22 cellular contexts compared by ENCODE assay signal in the genomic region with DNA sequence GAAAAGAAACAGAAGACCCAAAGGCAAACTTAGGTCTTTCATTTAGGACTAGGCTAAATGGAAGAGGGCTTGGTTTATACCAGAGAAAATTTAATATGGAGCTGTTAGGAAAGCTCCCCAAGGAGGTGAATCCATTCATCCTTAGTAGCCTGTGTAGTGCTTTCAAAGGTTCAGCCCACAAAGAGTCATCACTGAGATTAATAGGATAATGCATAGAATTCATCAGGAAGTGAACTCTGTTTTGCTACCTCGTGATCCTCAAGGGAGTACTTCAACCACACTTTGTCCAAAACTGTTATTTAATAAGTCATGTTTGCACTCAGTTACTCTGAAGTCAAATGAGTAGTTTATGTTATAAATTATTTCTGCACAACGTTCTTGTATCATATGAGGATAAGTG. TPM values are rescaled to one million over a fixed set of nuclear protein-coding genes. Genes with fewer than 3 reads are reported as not detected.
A peak's percentile ranks its signal among the peaks of the same experiment; 100 is the strongest.
DNase-seq lines count a peak whose midpoint lies in the region; ATAC-seq and TF ChIP-seq lines count a peak whose summit lies in the region.
"Had no signal": no experiment of that assay in that cellular context is flagged by ENCODE, and none has a peak within 500 bp of the region (broad histone marks: within the 10 kb centered on the region; RNA-seq: fewer than 3 reads in every experiment).

No MANE protein-coding gene starts in this region.

- H3K9me2 ChIP-seq in PC-3 (replicated peaks; ENCODE audit: low read length): no peaks in the 10 kb centered on the region

- H3K4me1 Mint-ChIP-seq in MCF 10A (ENCODE audit: insufficient read depth, unreplicated experiment): no peaks in the 10 kb centered on the region

- no peak overlapping the region for H3K4me3 Mint-ChIP-seq in MCF 10A (ENCODE audit: unreplicated experiment)
- H3K4me3 Mint-ChIP-seq: activated CD8-positive, alpha-beta T cell treated with anti-CD3 and anti-CD28 coated beads for 36 hours; activated naive CD8-positive, alpha-beta T cell treated with anti-CD3 and anti-CD28 coated beads, Interleukin-2, amount 50 U/mL, for 24 hours; activated T-helper 1 cell treated with anti-CD3 and anti-CD28 coated beads, Interleukin-12 subunit alpha, Interleukin-12 subunit beta, Interleukin-2, Interleukin-4 antibody, amounts not matched to agents 30 ng/mL and 10 ng/mL and 1 ng/mL, durations not matched to agents 14 hours and 24 hours and 36 hours; CD4-positive, alpha-beta T cell; effector memory CD8-positive, alpha-beta T cell had no signal

- H3K36me3 ChIP-seq in breast epithelium: no peaks in the 10 kb centered on the region
- H3K36me3 ChIP-seq in RWPE2 (ENCODE audit: low read depth): no peaks in the 10 kb centered on the region
- H3K36me3 ChIP-seq in fibroblast of lung (ENCODE audit: control insufficient read depth, insufficient read depth, low read length): no peaks in the 10 kb centered on the region
- no peaks in the 10 kb centered on the region for H3K36me3 ChIP-seq in PC-3 (ENCODE audit: low read depth, low read length)
- H3K36me3 ChIP-seq: Peyer's patch had no signal

- H3K27ac Mint-ChIP-seq in MCF 10A (ENCODE audit: low read depth, unreplicated experiment): no peak overlapping the region
- H3K27ac Mint-ChIP-seq: activated CD8-positive, alpha-beta T cell treated with anti-CD3 and anti-CD28 coated beads for 36 hours; activated naive CD8-positive, alpha-beta T cell treated with anti-CD3 and anti-CD28 coated beads, Interleukin-2, amount 50 U/mL, for 24 hours; activated T-helper 1 cell treated with anti-CD3 and anti-CD28 coated beads, Interleukin-12 subunit alpha, Interleukin-12 subunit beta, Interleukin-2, Interleukin-4 antibody, amounts not matched to agents 30 ng/mL and 10 ng/mL and 1 ng/mL, durations not matched to agents 14 hours and 24 hours and 36 hours; CD4-positive, alpha-beta T cell; effector memory CD8-positive, alpha-beta T cell had no signal

- no peaks in the 10 kb centered on the region for H3K36me3 Mint-ChIP-seq in MCF 10A (ENCODE audit: insufficient read depth, unreplicated experiment)

- TF ChIP-seq CTCF in MCF 10A (IDR thresholded peaks at IDR 0.05; ENCODE audit: unreplicated experiment): no peak
- TF ChIP-seq CTCF in breast epithelium (IDR thresholded peaks at IDR 0.05): no peak
- TF ChIP-seq CTCF in RWPE2 (IDR thresholded peaks at IDR 0.05; ENCODE audit: poor library complexity, severe bottlenecking): no peak
- no peak for TF ChIP-seq CTCF in fibroblast of lung (conservative IDR thresholded peaks at IDR 0.05 in 1 of 2, IDR thresholded peaks at IDR 0.05 in 1 of 2; ENCODE audit: low read depth in 1 of 2, low read length in 2 of 2)
- no peak for TF ChIP-seq CTCF in PC-3 (conservative IDR thresholded peaks at IDR 0.05; ENCODE audit: low read depth, low read length)

- no peaks in the 10 kb centered on the region for H3K27me3 Mint-ChIP-seq in MCF 10A (ENCODE audit: insufficient read depth, unreplicated experiment)
- H3K27me3 Mint-ChIP-seq: activated CD8-positive, alpha-beta T cell treated with anti-CD3 and anti-CD28 coated beads for 36 hours; activated naive CD8-positive, alpha-beta T cell treated with anti-CD3 and anti-CD28 coated beads, Interleukin-2, amount 50 U/mL, for 24 hours; CD4-positive, alpha-beta T cell had no signal

- H3K4me3 ChIP-seq in breast epithelium: no peak overlapping the region
- no peak overlapping the region for H3K4me3 ChIP-seq in RWPE2 (ENCODE audit: severe bottlenecking)
- H3K4me3 ChIP-seq in fibroblast of lung (replicated peaks in 1 of 4; ENCODE audit: control extremely low read depth in 1 of 4, insufficient read depth in 1 of 4, low read depth in 3 of 4, low read length in 4 of 4): no peak overlapping the region
- H3K4me3 ChIP-seq in PC-3 (ENCODE audit: low read length): no peak overlapping the region
- H3K4me3 ChIP-seq: mucosa of descending colon, Peyer's patch had no signal

- no peak overlapping the region for H2AFZ ChIP-seq in fibroblast of lung (ENCODE audit: low read length)
- H2AFZ ChIP-seq in PC-3 (ENCODE audit: low read length): no peak overlapping the region

- H3K9ac ChIP-seq in fibroblast of lung (ENCODE audit: insufficient read depth, low read length): no peak overlapping the region
- no peak overlapping the region for H3K9ac ChIP-seq in PC-3 (ENCODE audit: low read length)

- no peak overlapping the region for H3K27ac ChIP-seq in breast epithelium
- H3K27ac ChIP-seq in RWPE2 (ENCODE audit: poor library complexity, severe bottlenecking): no peak overlapping the region
- H3K27ac ChIP-seq in fibroblast of lung (ENCODE audit: insufficient read depth, low read length): no peak overlapping the region
- no peak overlapping the region for H3K27ac ChIP-seq in PC-3 (ENCODE audit: low read length)
- H3K27ac ChIP-seq: Peyer's patch, VCaP had no signal

- intact Hi-C loops in MCF 10A (cut with micrococcal nuclease): no loop called here
- intact Hi-C loops in breast epithelium (cut with DNase I; ENCODE audit: low total_unique reads): no loop called here
- intact Hi-C loops in PC-3 (cut with micrococcal nuclease): no loop called here

- no TSS peak for BruUV-seq in MCF 10A (replicated peaks; lab: Mats Ljungman, UMichigan)
- no TSS peak for BruUV-seq in PC-3 (replicated peaks; lab: Mats Ljungman, UMichigan)

- H3K9me3 ChIP-seq in breast epithelium (no peaks in the 10 kb centered on the region), RWPE2 (ENCODE audit: severe bottlenecking) (no peaks in the 10 kb centered on the region), fibroblast of lung (ENCODE audit: control insufficient read depth, insufficient read depth, low read depth, low read length) (no peaks in the 10 kb centered on the region), PC-3 (ENCODE audit: low read length) (no peaks in the 10 kb centered on the region)
- H3K9me3 ChIP-seq: mucosa of descending colon, Peyer's patch had no signal

- ATAC-seq in RWPE2 (ENCODE audit: low read depth) (peak; percentile 66), PC-3 (no peak)
- ATAC-seq: activated CD8-positive, alpha-beta T cell treated with anti-CD3 and anti-CD28 coated beads for 36 hours; activated naive CD8-positive, alpha-beta T cell treated with anti-CD3 and anti-CD28 coated beads, Interleukin-2, amount 50 U/mL, for 24 hours; effector memory CD8-positive, alpha-beta T cell; left colon; mucosa of descending colon had no signal

- POLR2A ChIA-PET in MCF 10A (lab: Yijun Ruan, JAX) (interaction anchor here (0.8 to 3.3 kb wide), 9 partner anchors 8 to 291 kb away, joined by 3 to 15 read pairs (median 5); no protein-coding TSS in a partner anchor), PC-3 (lab: Charles Lee; ENCODE audit: unreplicated experiment) (no interaction called here)

- H4K20me1 ChIP-seq in fibroblast of lung (ENCODE audit: control insufficient read depth, extremely low read depth, insufficient read depth, low read length) (no peaks in the 10 kb centered on the region), PC-3 (ENCODE audit: low read length) (no peaks in the 10 kb centered on the region)

- H3F3A ChIP-seq in PC-3 (ENCODE audit: low read length, unreplicated experiment): no peaks in the 10 kb centered on the region

- CTCF ChIA-PET in MCF 10A (lab: Yijun Ruan, JAX) (interaction anchor here (0.7 to 1.4 kb wide), 2 partner anchors 10 to 256 kb away, joined by 3 to 4 read pairs; no protein-coding TSS in a partner anchor), PC-3 (lab: Charles Lee) (no interaction called here)

- H3K4me2 ChIP-seq in fibroblast of lung (ENCODE audit: extremely low read depth, insufficient read depth, low read length) (no peak overlapping the region), PC-3 (ENCODE audit: low read length) (no peak overlapping the region)

- TF ChIP-seq POLR2A in breast epithelium (IDR thresholded peaks at IDR 0.05): no peak

- H3K79me2 ChIP-seq in fibroblast of lung (ENCODE audit: control insufficient read depth, insufficient read depth, low read length) (no peaks in the 10 kb centered on the region), PC-3 (ENCODE audit: low read length) (no peaks in the 10 kb centered on the region)

- H3K9me3 Mint-ChIP-seq in MCF 10A (ENCODE audit: unreplicated experiment): no peaks in the 10 kb centered on the region

- DNase-seq in MCF 10A (ENCODE audit: unreplicated experiment): peak; percentile 62
- no peak for DNase-seq in breast epithelium (ENCODE audit: low spot score in 2 of 2)
- DNase-seq in RWPE2 (ENCODE audit: low spot score): no peak
- DNase-seq in fibroblast of lung (ENCODE audit: low read depth in 2 of 2): peak; percentile 53 to 58
- no peak for DNase-seq in NCI-H1694 (lab: John Stamatoyannopoulos, UW)
- no peak for DNase-seq in NK-92 treated with Interleukin-12 subunit alpha and Interleukin-12 subunit beta, amount 100 ng/mL, for 24 hours (lab: John Stamatoyannopoulos, UW)
- no peak for DNase-seq in PC-3
- no peak for DNase-seq in activated CD4-positive, alpha-beta T cell treated with anti-CD3 and anti-CD28 coated beads, Interleukin-2, amount 50 U/mL, for 1 hour
- DNase-seq: activated CD8-positive, alpha-beta T cell treated with anti-CD3 and anti-CD28 coated beads for 36 hours; activated naive CD8-positive, alpha-beta T cell treated with anti-CD3 and anti-CD28 coated beads, Interleukin-2, amount 50 U/mL, for 24 hours; CD4-positive, alpha-beta T cell; central memory CD4-positive, alpha-beta T cell; effector memory CD8-positive, alpha-beta T cell; left colon; mucosa of descending colon; NCI-H774; Peyer's patch; stimulated activated naive CD4-positive, alpha-beta T cell; trophoblast cell had no signal

- no peaks in the 10 kb centered on the region for H3K4me1 ChIP-seq in breast epithelium
- no peaks in the 10 kb centered on the region for H3K4me1 ChIP-seq in RWPE2 (ENCODE audit: insufficient read depth, poor library complexity, severe bottlenecking)
- H3K4me1 ChIP-seq in fibroblast of lung (ENCODE audit: control insufficient read depth, extremely low read depth, insufficient read depth, low read length): no peaks in the 10 kb centered on the region
- peaks cover 7% of the 10 kb centered on the region; the same call in 1 of the 2 replicates for H3K4me1 ChIP-seq in PC-3 (ENCODE audit: insufficient read depth, low read length)
- H3K4me1 ChIP-seq: Peyer's patch had no signal

- H3K27me3 ChIP-seq in breast epithelium (no peaks in the 10 kb centered on the region), RWPE2 (ENCODE audit: insufficient read depth, poor library complexity, severe bottlenecking) (no peaks in the 10 kb centered on the region), fibroblast of lung (ENCODE audit: control insufficient read depth, insufficient read depth, low read length) (no peaks in the 10 kb centered on the region), PC-3 (ENCODE audit: low read length) (no peaks in the 10 kb centered on the region)
- H3K27me3 ChIP-seq: Peyer's patch had no signal

RNA-seq across cellular contexts. Expression of gene MMP7, which starts 43.3 kb away (rescaled TPM):
- total RNA-seq in MCF 10A (2022) (not detected in 2 replicates), breast epithelium (1,000 to 10,000 TPM in 1 of 3 donors, 100 to 1,000 TPM in 1, 1 to 10 TPM in 1; 2.1 to 1,213 (median 247) TPM), fibroblast of lung (0.17 TPM in 1 of 2 replicates, not detected in the other), PC-3 (2014; rRNA removed) (0.18 TPM in 1 of 2 replicates, not detected in the other)
- polyA plus RNA-seq in fibroblast of lung: not detected in 2 replicates
- not detected in 2 replicates for polyA plus RNA-seq in fibroblast of lung (2012)
- polyA minus RNA-seq in fibroblast of lung (ENCODE audit: low replicate concordance): not detected in 2 replicates
- total RNA-seq: activated CD8-positive, alpha-beta T cell treated with anti-CD3 and anti-CD28 coated beads for 36 hours; activated T-helper 1 cell treated with anti-CD3 and anti-CD28 coated beads, Interleukin-12 subunit alpha, Interleukin-12 subunit beta, Interleukin-2, Interleukin-4 antibody, amounts not matched to agents 30 ng/mL and 10 ng/mL and 1 ng/mL, durations not matched to agents 14 hours and 24 hours and 36 hours; CD4-positive, alpha-beta T cell; frontal cortex; left colon; mucosa of descending colon had no signal

RNA-seq across cellular contexts. Expression of gene MMP20, which starts 51.3 kb away (rescaled TPM):
- total RNA-seq in MCF 10A (2022): not detected in 2 replicates
- under 1 TPM in 1 of 3 donors, not detected in 2; 0.59 TPM for total RNA-seq in breast epithelium
- not detected in 2 replicates for total RNA-seq in fibroblast of lung
- not detected in 2 replicates for polyA plus RNA-seq in fibroblast of lung
- not detected in 2 replicates for polyA plus RNA-seq in fibroblast of lung (2012)
- polyA minus RNA-seq in fibroblast of lung (ENCODE audit: low replicate concordance): not detected in 2 replicates
- not detected in 2 replicates for total RNA-seq in PC-3 (2014; rRNA removed)
- total RNA-seq: activated CD8-positive, alpha-beta T cell treated with anti-CD3 and anti-CD28 coated beads for 36 hours; activated T-helper 1 cell treated with anti-CD3 and anti-CD28 coated beads, Interleukin-12 subunit alpha, Interleukin-12 subunit beta, Interleukin-2, Interleukin-4 antibody, amounts not matched to agents 30 ng/mL and 10 ng/mL and 1 ng/mL, durations not matched to agents 14 hours and 24 hours and 36 hours; CD4-positive, alpha-beta T cell; frontal cortex; left colon; mucosa of descending colon; Peyer's patch had no signal

Comparison
In these comparisons a context has a peak if more than half of its experiments do, and no peak if none do; other contexts are left out.
1. DNase-seq: peak in MCF 10A (single experiment) and fibroblast of lung (2 of 2); none in breast epithelium (0 of 2), RWPE2 (single experiment), NCI-H1694 (single experiment), NK-92 treated with Interleukin-12 subunit alpha and Interleukin-12 subunit beta, amount 100 ng/mL, for 24 hours (single experiment), PC-3 (single experiment) and activated CD4-positive, alpha-beta T cell treated with anti-CD3 and anti-CD28 coated beads, Interleukin-2, amount 50 U/mL, for 1 hour (single experiment).